17 cellular contexts compared by ENCODE assay signal in genomic region chr14:100543471-100544455, GRCh38. TPM values are rescaled to one million over a fixed set of nuclear protein-coding genes. Genes with fewer than 3 reads are reported as not detected.
DNase-seq lines count a peak whose midpoint lies in the region; ATAC-seq, FAIRE-seq and TF ChIP-seq lines count a peak whose summit lies in the region.
"Had no signal": no experiment of that assay in that cellular context is flagged by ENCODE, and none has a peak within 500 bp of the region (broad histone marks: within the 10 kb centered on the region; RNA-seq: fewer than 3 reads in every experiment).

No MANE protein-coding gene starts in this region.

- H3K4me2 ChIP-seq in BLaER1 treated with 17β-estradiol and CSF1 and Interleukin-3, amounts not matched to agents 10 nM and 100 nM = peak overlapping the region in 8 of 11 experiments; percentile 38 to 71 (median 58); a peak in 13 of 22 replicates

- DNase-seq in Right ventricle myocardium inferior (ENCODE audit: missing footprints) (peak; percentile 50), right atrium auricular region (ENCODE audit: low spot score) (no peak), kidney (peak; percentile 49), KBM-7 (no peak), hepatic stellate cell (ENCODE audit: low spot score) (no peak), DMS153 treated with DMSO at 0.1 percent for 48 hours (lab: John Stamatoyannopoulos, UW; ENCODE audit: unreplicated experiment) (no peak)
- DNase-seq: C1 segment of cervical spinal cord; CD4-positive, CD25-positive, alpha-beta regulatory T cell; CD8-positive, alpha-beta memory T cell; COR-L47; DMS 273 treated with DMSO at 0.1 percent for 48 hours had no signal

- no peak for ATAC-seq in Right ventricle myocardium inferior

- H3K27ac ChIP-seq in right atrium auricular region (no peak overlapping the region), kidney (ENCODE audit: low read depth in 2 of 2, low read length in 2 of 2) (no peak overlapping the region)
- peak overlapping the region in 1 of 11 experiments; percentile 18; a peak in 1 of 22 replicates for H3K27ac ChIP-seq in BLaER1 treated with 17β-estradiol and CSF1 and Interleukin-3, amounts not matched to agents 10 nM and 100 nM
- H3K27ac ChIP-seq: 22Rv1 had no signal

- peaks cover 0 to 11% (median 0%) of the 10 kb centered on the region in 11 experiments; a peak in 2 of 22 replicates for H4K20me1 ChIP-seq in BLaER1 treated with 17β-estradiol and CSF1 and Interleukin-3, amounts not matched to agents 10 nM and 100 nM

- H3K9ac ChIP-seq in BLaER1 treated with 17β-estradiol and CSF1 and Interleukin-3, amounts not matched to agents 10 nM and 100 nM = no peak overlapping the region
- H3K9ac ChIP-seq in kidney (ENCODE audit: low read length in 2 of 2) = no peak overlapping the region

- FAIRE-seq in kidney (lab: Jason Lieb, UNC) = no peak
- FAIRE-seq: G401.6, GM12891, GM19239 had no signal

- intact Hi-C loops in Right ventricle myocardium inferior (cut with DNase I) (no loop called here), kidney (cut with DNase I) (no loop called here)

- in situ Hi-C loops in KBM-7 (cut with MboI; ENCODE audit: low pct_unique_long_range_greater_than_20kb, low sequenced_read_pairs) = no loop called here

- H3K4me1 ChIP-seq in right atrium auricular region (no peaks in the 10 kb centered on the region), kidney (ENCODE audit: control insufficient read depth in 1 of 2, insufficient read depth in 1 of 2, low read depth in 1 of 2, low read length in 2 of 2) (peaks cover 7 to 16% of the 10 kb centered on the region in 2 donors)
- peaks cover 21 to 86% (median 79%) of the 10 kb centered on the region in 10 experiments for H3K4me1 ChIP-seq in BLaER1 treated with 17β-estradiol and CSF1 and Interleukin-3, amounts not matched to agents 10 nM and 100 nM
- H3K4me1 ChIP-seq: HAP-1 had no signal

- H3K36me3 ChIP-seq in right atrium auricular region = no peaks in the 10 kb centered on the region
- no peaks in the 10 kb centered on the region for H3K36me3 ChIP-seq in BLaER1 treated with 17β-estradiol and CSF1 and Interleukin-3, amounts not matched to agents 10 nM and 100 nM
- no peaks in the 10 kb centered on the region for H3K36me3 ChIP-seq in kidney (ENCODE audit: control insufficient read depth in 1 of 2, insufficient read depth in 2 of 2, low read length in 2 of 2)
- H3K36me3 ChIP-seq: HAP-1 had no signal

- H3K4me3 ChIP-seq in right atrium auricular region = no peak overlapping the region
- H3K4me3 ChIP-seq in BLaER1 treated with 17β-estradiol and CSF1 and Interleukin-3, amounts not matched to agents 10 nM and 100 nM = no peak overlapping the region
- H3K4me3 ChIP-seq in kidney (ENCODE audit: low read length in 2 of 2) = no peak overlapping the region
- H3K4me3 ChIP-seq: HAP-1 had no signal

- H3K9me3 ChIP-seq in right atrium auricular region = no peaks in the 10 kb centered on the region
- no peaks in the 10 kb centered on the region for H3K9me3 ChIP-seq in BLaER1 treated with 17β-estradiol and CSF1 and Interleukin-3, amounts not matched to agents 10 nM and 100 nM (replicated peaks in 1 of 11)
- H3K9me3 ChIP-seq in kidney (ENCODE audit: control insufficient read depth in 1 of 2, low read length in 2 of 2) = no peaks in the 10 kb centered on the region
- H3K9me3 ChIP-seq: HAP-1 had no signal

- no peaks in the 10 kb centered on the region for H3K27me3 ChIP-seq in right atrium auricular region
- H3K27me3 ChIP-seq in BLaER1 treated with 17β-estradiol and CSF1 and Interleukin-3, amounts not matched to agents 10 nM and 100 nM = peaks cover 0 to 11% (median 0%) of the 10 kb centered on the region in 11 experiments; a peak in 4 of 22 replicates

- TF ChIP-seq CTCF in right atrium auricular region (IDR thresholded peaks at IDR 0.05) (no peak), kidney (IDR thresholded peaks at IDR 0.05; ENCODE audit: borderline replicate concordance, extremely low read depth, insufficient read depth) (no peak)

RNA-seq across cellular contexts. Expression of gene BEGAIN, which starts 43.5 kb away (rescaled TPM):
- 0.68 TPM for total RNA-seq in Right ventricle myocardium inferior
- 1 to 10 TPM in 1 of 2 donors, under 1 TPM in 1; 0.93 to 5.7 TPM for total RNA-seq in right atrium auricular region
- total RNA-seq in kidney = 1.4 TPM
- 0.52 TPM for polyA plus RNA-seq in kidney (ENCODE audit: insufficient read depth, low read depth, low replicate concordance)

Comparison
In these comparisons a context has a peak if more than half of its experiments do, and no peak if none do; other contexts are left out.
1. DNase-seq: peak in Right ventricle myocardium inferior (single experiment) and kidney (single experiment); none in right atrium auricular region (single experiment), KBM-7 (single experiment), hepatic stellate cell (single experiment) and DMS153 treated with DMSO at 0.1 percent for 48 hours (single experiment).